Comparison of ENCODE assay signal across 1 cellular context in the genomic region with DNA sequence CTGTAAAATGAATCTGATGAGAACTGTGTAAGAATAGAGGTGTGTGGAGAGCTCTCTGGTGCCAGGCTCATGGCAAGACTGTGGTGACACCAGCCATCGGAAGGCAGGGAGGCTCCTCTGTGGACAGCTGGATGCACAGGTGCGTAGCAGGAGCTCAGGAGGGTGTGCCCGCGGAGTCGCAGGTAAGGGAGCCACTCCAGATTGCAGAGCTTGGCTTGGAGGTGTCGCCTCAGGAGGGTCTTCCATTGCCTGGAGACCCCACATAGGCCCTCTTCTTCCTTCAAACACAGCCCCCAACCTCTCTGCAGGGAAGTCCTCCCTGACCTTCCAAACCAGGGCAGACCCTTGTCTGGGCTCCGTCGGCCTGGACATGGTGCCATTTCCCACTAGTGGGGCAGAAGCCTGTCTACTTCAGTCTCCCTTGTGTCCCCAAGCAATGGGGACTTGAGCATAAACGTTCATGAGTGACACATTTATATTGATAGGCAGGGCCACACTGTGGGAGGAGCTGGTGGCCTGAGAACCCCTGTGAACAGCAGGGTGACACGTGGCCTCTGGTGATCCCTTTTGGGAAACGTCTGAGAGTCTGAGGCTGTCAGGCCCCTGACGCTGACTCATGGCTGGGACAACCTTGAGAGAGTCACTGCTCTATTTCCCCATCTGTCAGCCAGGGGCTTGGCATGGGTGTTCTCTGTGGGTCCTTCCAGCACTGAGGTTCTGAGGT.
TF ChIP-seq lines count a peak whose summit lies in the region.

No MANE protein-coding gene starts in this region.

TF ChIP-seq in GM23338, 12 proteins besides CTCF, POLR2A, EP300 and RAD21 (continued from another document):
- TF ChIP-seq, protein P1, sequence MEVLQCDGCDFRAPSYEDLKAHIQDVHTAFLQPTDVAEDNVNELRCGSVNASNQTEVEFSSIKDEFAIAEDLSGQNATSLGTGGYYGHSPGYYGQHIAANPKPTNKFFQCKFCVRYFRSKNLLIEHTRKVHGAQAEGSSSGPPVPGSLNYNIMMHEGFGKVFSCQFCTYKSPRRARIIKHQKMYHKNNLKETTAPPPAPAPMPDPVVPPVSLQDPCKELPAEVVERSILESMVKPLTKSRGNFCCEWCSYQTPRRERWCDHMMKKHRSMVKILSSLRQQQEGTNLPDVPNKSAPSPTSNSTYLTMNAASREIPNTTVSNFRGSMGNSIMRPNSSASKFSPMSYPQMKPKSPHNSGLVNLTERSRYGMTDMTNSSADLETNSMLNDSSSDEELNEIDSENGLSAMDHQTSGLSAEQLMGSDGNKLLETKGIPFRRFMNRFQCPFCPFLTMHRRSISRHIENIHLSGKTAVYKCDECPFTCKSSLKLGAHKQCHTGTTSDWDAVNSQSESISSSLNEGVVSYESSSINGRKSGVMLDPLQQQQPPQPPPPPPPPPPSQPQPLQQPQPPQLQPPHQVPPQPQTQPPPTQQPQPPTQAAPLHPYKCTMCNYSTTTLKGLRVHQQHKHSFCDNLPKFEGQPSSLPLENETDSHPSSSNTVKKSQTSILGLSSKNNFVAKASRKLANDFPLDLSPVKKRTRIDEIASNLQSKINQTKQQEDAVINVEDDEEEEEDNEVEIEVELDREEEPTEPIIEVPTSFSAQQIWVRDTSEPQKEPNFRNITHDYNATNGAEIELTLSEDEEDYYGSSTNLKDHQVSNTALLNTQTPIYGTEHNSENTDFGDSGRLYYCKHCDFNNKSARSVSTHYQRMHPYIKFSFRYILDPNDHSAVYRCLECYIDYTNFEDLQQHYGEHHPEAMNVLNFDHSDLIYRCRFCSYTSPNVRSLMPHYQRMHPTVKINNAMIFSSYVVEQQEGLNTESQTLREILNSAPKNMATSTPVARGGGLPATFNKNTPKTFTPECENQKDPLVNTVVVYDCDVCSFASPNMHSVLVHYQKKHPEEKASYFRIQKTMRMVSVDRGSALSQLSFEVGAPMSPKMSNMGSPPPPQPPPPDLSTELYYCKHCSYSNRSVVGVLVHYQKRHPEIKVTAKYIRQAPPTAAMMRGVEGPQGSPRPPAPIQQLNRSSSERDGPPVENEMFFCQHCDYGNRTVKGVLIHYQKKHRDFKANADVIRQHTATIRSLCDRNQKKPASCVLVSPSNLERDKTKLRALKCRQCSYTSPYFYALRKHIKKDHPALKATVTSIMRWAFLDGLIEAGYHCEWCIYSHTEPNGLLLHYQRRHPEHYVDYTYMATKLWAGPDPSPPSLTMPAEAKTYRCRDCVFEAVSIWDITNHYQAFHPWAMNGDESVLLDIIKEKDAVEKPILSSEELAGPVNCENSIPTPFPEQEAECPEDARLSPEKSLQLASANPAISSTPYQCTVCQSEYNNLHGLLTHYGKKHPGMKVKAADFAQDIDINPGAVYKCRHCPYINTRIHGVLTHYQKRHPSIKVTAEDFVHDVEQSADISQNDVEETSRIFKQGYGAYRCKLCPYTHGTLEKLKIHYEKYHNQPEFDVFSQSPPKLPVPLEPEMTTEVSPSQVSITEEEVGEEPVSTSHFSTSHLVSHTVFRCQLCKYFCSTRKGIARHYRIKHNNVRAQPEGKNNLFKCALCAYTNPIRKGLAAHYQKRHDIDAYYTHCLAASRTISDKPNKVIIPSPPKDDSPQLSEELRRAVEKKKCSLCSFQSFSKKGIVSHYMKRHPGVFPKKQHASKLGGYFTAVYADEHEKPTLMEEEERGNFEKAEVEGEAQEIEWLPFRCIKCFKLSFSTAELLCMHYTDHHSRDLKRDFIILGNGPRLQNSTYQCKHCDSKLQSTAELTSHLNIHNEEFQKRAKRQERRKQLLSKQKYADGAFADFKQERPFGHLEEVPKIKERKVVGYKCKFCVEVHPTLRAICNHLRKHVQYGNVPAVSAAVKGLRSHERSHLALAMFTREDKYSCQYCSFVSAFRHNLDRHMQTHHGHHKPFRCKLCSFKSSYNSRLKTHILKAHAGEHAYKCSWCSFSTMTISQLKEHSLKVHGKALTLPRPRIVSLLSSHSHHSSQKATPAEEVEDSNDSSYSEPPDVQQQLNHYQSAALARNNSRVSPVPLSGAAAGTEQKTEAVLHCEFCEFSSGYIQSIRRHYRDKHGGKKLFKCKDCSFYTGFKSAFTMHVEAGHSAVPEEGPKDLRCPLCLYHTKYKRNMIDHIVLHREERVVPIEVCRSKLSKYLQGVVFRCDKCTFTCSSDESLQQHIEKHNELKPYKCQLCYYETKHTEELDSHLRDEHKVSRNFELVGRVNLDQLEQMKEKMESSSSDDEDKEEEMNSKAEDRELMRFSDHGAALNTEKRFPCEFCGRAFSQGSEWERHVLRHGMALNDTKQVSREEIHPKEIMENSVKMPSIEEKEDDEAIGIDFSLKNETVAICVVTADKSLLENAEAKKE (CRISPR knock-in tag; IDR thresholded peaks at IDR 0.05): no peak
